2 cellular contexts compared by ENCODE assay signal in the genomic region with DNA sequence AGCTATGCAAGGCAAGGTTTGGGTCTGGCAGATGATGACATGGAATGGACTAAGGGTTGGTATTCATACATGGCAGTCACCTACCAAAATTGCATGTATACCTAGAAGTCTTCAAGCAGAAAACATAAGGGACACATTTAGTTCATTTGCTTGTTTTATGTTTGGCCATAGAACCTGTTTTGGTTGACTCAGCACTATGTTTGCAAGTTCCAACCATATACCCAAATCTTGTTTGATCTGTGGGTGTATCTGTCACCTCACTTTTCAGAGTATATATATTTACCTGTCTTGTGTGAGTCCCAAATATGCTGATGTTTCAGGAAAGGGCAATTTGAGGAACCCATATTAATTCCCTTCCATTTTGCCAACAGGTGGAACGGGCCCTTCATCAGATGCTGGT.
TF ChIP-seq lines count a peak whose summit lies in the region.

No MANE protein-coding gene starts in this region.

TF ChIP-seq in A549, 52 proteins besides CTCF, POLR2A, EP300 and RAD21:
- TF ChIP-seq CBX2 (IDR thresholded peaks at IDR 0.05; ENCODE audit: borderline replicate concordance, low read depth) (no peak), MAZ (IDR thresholded peaks at IDR 0.05; ENCODE audit: borderline replicate concordance, low read depth, low read length) (no peak), TFCP2L1 (CRISPR knock-in tag; IDR thresholded peaks at IDR 0.05) (no peak), MAFK (IDR thresholded peaks at IDR 0.05; ENCODE audit: partially characterized antibody) (peak; percentile 44)
- TF ChIP-seq, protein P1, sequence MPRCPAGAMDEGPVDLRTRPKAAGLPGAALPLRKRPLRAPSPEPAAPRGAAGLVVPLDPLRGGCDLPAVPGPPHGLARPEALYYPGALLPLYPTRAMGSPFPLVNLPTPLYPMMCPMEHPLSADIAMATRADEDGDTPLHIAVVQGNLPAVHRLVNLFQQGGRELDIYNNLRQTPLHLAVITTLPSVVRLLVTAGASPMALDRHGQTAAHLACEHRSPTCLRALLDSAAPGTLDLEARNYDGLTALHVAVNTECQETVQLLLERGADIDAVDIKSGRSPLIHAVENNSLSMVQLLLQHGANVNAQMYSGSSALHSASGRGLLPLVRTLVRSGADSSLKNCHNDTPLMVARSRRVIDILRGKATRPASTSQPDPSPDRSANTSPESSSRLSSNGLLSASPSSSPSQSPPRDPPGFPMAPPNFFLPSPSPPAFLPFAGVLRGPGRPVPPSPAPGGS (IDR thresholded peaks at IDR 0.05): no peak

TF ChIP-seq in endothelial cell of umbilical vein, 7 proteins besides CTCF, POLR2A, EP300 and RAD21:
- TF ChIP-seq POLR2AphosphoS5 (IDR thresholded peaks at IDR 0.05; ENCODE audit: insufficient read depth, low read depth, low read length): no peak
- no peak for TF ChIP-seq EZH2 (IDR thresholded peaks at IDR 0.05; ENCODE audit: borderline replicate concordance, low read depth, low read length, severe bottlenecking)
